ENCODE assay signal across 22 cellular contexts in the genomic region with DNA sequence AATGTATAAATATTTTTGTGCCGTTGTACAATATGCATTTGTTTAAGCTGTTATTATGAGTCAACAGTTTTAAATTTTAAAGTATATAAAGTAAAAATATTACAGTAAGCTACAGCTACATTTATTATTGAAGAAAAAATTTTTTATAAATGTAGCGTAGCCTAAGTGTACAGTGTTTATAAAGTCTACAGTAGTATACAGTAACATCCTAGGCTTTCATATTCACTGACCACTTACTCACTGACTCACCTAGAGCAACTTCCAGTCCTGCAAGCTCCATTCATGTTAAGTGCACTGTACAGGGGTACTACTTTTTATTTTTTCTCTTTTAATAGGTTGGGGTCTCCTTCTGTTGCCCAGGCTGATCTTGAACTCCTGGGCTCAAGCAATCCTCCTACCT. TPM values are rescaled to one million over a fixed set of nuclear protein-coding genes. Genes with fewer than 3 reads are reported as not detected.
A peak's percentile ranks its signal among the peaks of the same experiment; 100 is the strongest.
DNase-seq lines count a peak whose midpoint lies in the region; ATAC-seq, FAIRE-seq and TF ChIP-seq lines count a peak whose summit lies in the region.
"Had no signal": no experiment of that assay in that cellular context is flagged by ENCODE, and none has a peak within 500 bp of the region (broad histone marks: within the 10 kb centered on the region; RNA-seq: fewer than 3 reads in every experiment).

No MANE protein-coding gene starts in this region.

- POLR2A ChIA-PET in IMR-90 (lab: Charles Lee; ENCODE audit: unreplicated experiment), result no interaction called here
- POLR2A ChIA-PET in activated CD4-positive, alpha-beta T cell treated with anti-CD3 and anti-CD28 coated beads, Interleukin-2, amount 10 ng/mL, durations not matched to agents 7 days and 5 days (lab: Charles Lee), result no interaction called here

- ATAC-seq in IMR-90 (ENCODE audit: low read depth) (peak; percentile 83), left colon (peak; percentile 8), HG03108 (IDR thresholded peaks at IDR 0.05; ENCODE audit: unreplicated experiment) (no peak)
- ATAC-seq: HCT116 had no signal

- H3K23ac ChIP-seq in IMR-90 (ENCODE audit: low read depth, low read length), result no peak overlapping the region

- TF ChIP-seq POLR2A in IMR-90 (IDR thresholded peaks at IDR 0.05; ENCODE audit: low read depth, low read length), result no peak

- H3K4me3 ChIP-seq in IMR-90 (ENCODE audit: insufficient read depth, low read depth, low read length), result no peak overlapping the region

- H3K9ac ChIP-seq in IMR-90 (ENCODE audit: low read depth, low read length), result no peak overlapping the region

- peaks cover 21% of the 10 kb centered on the region for H3K4me1 Mint-ChIP-seq in progenitor cell of endocrine pancreas (ENCODE audit: low read depth)
- no peaks in the 10 kb centered on the region for H3K4me1 Mint-ChIP-seq in activated CD4-positive, alpha-beta T cell treated with anti-CD3 and anti-CD28 coated beads, Interleukin-2, amount 10 ng/mL, durations not matched to agents 7 days and 5 days

- no peaks in the 10 kb centered on the region for H3K27me3 Mint-ChIP-seq in progenitor cell of endocrine pancreas
- no peaks in the 10 kb centered on the region for H3K27me3 Mint-ChIP-seq in activated CD4-positive, alpha-beta T cell treated with anti-CD3 and anti-CD28 coated beads, Interleukin-2, amount 10 ng/mL, durations not matched to agents 7 days and 5 days
- H3K27me3 Mint-ChIP-seq: CD4-positive, CD25-positive, alpha-beta regulatory T cell; CD8-positive, alpha-beta memory T cell; IgD-negative memory B cell had no signal

- H3K79me1 ChIP-seq in IMR-90 (ENCODE audit: low read depth in 1 of 2, low read length in 2 of 2), result peaks cover 6 to 7% of the 10 kb centered on the region in 2 experiments; a peak in 3 of 4 replicates

- H4K20me1 ChIP-seq in IMR-90 (ENCODE audit: insufficient read depth, low read length), result peaks cover 4% of the 10 kb centered on the region; the same call in 1 of the 2 replicates

- no peaks in the 10 kb centered on the region; the same call in 1 of the 2 replicates for H3K9me1 ChIP-seq in IMR-90 (ENCODE audit: insufficient read depth, low read length)

- peaks cover 9% of the 10 kb centered on the region for H3K36me3 Mint-ChIP-seq in progenitor cell of endocrine pancreas (ENCODE audit: insufficient read depth)
- peaks cover 4% of the 10 kb centered on the region for H3K36me3 Mint-ChIP-seq in activated CD4-positive, alpha-beta T cell treated with anti-CD3 and anti-CD28 coated beads, Interleukin-2, amount 10 ng/mL, durations not matched to agents 7 days and 5 days (ENCODE audit: low read depth)

- CTCF ChIA-PET in IMR-90 (lab: Yijun Ruan, JAX), result interaction anchor here (1.4 kb wide), 1 partner anchor 11 kb away, joined by 3 read pairs; no protein-coding TSS in a partner anchor
- CTCF ChIA-PET in activated CD4-positive, alpha-beta T cell treated with anti-CD3 and anti-CD28 coated beads, Interleukin-2, amount 10 ng/mL, durations not matched to agents 7 days and 5 days (lab: Charles Lee), result interaction anchor here (1.2 to 2.2 kb wide), 2 partner anchors 10 to 13 kb away, joined by 3 to 6 read pairs; no protein-coding TSS in a partner anchor

- no peak overlapping the region for H3K4me3 Mint-ChIP-seq in progenitor cell of endocrine pancreas (ENCODE audit: low read depth)
- H3K4me3 Mint-ChIP-seq in activated CD4-positive, alpha-beta T cell treated with anti-CD3 and anti-CD28 coated beads, Interleukin-2, amount 10 ng/mL, durations not matched to agents 7 days and 5 days, result no peak overlapping the region
- H3K4me3 Mint-ChIP-seq: CD4-positive, CD25-positive, alpha-beta regulatory T cell; CD8-positive, alpha-beta memory T cell; HFFc6; IgD-negative memory B cell had no signal

- H4K8ac ChIP-seq in IMR-90 (ENCODE audit: low read depth in 2 of 2, low read length in 2 of 2), result no peak overlapping the region

- H2BK120ac ChIP-seq in IMR-90 (ENCODE audit: low read depth, low read length), result no peak overlapping the region

- H3K4ac ChIP-seq in IMR-90 (ENCODE audit: low read depth, low read length), result no peak overlapping the region

- no peak overlapping the region for H3K18ac ChIP-seq in IMR-90 (ENCODE audit: low read depth, low read length)

- TF ChIP-seq CTCF in IMR-90 (conservative IDR thresholded peaks at IDR 0.05; ENCODE audit: low read depth, low read length) (no peak), progenitor cell of endocrine pancreas (IDR thresholded peaks at IDR 0.05; ENCODE audit: unreplicated experiment) (no peak)

- peaks cover 11% of the 10 kb centered on the region for H3K9me3 Mint-ChIP-seq in progenitor cell of endocrine pancreas (ENCODE audit: low read depth)
- H3K9me3 Mint-ChIP-seq in activated CD4-positive, alpha-beta T cell treated with anti-CD3 and anti-CD28 coated beads, Interleukin-2, amount 10 ng/mL, durations not matched to agents 7 days and 5 days, result peaks cover 6% of the 10 kb centered on the region

- WGBS in IMR-90 (ENCODE audit: extremely low coverage in 2 of 2, insufficient read length in 1 of 2), 2 experiments, result no CpG with 5 or more reads among the region's 2 CpGs

- TF ChIP-seq RAD21 in IMR-90 (IDR thresholded peaks at IDR 0.05; ENCODE audit: low read length), result no peak

- H2BK5ac ChIP-seq in IMR-90 (ENCODE audit: low read depth, low read length, poor library complexity, severe bottlenecking), result no peak overlapping the region

- peak; percentile 52 for DNase-seq in IMR-90
- DNase-seq in left colon, result no peak
- DNase-seq in progenitor cell of endocrine pancreas (ENCODE audit: low spot score, unreplicated experiment), result no peak
- no peak for DNase-seq in activated CD4-positive, alpha-beta T cell treated with anti-CD3 and anti-CD28 coated beads, Interleukin-2, amount 10 ng/mL, durations not matched to agents 7 days and 5 days
- DNase-seq in NCI-H226, result no peak
- DNase-seq: 8988T; ACHN; BE2C; C1 segment of cervical spinal cord; CD4-positive, CD25-positive, alpha-beta regulatory T cell; CD8-positive, alpha-beta memory T cell; DMS153; DMS79; GF-D8; GOT3; H7; HFFc6 had no signal

- BruUV-seq in IMR-90 (replicated peaks; lab: Mats Ljungman, UMichigan), result no TSS peak

- H4K5ac ChIP-seq in IMR-90 (ENCODE audit: low read depth, low read length), result no peak overlapping the region

- H3K9me3 ChIP-seq in IMR-90 (ENCODE audit: control insufficient read depth, insufficient read depth, low read length), result peaks cover 4% of the 10 kb centered on the region

- H3K4me2 ChIP-seq in IMR-90 (ENCODE audit: low read depth, low read length), result no peak overlapping the region

- H3K14ac ChIP-seq in IMR-90 (replicated peaks; ENCODE audit: low read depth, low read length), result no peak overlapping the region

- H2BK15ac ChIP-seq in IMR-90 (ENCODE audit: low read depth, low read length), result no peak overlapping the region

- in situ Hi-C loops in IMR-90 (cut with MboI; ENCODE audit: low sequenced_read_pairs), result no loop called here

- H3K27me3 ChIP-seq in IMR-90 (ENCODE audit: control insufficient read depth, insufficient read depth, low read length), result no peaks in the 10 kb centered on the region
- H3K27me3 ChIP-seq: BE2C had no signal

- H2BK20ac ChIP-seq in IMR-90 (ENCODE audit: low read depth, low read length), result no peak overlapping the region

- intact Hi-C loops in IMR-90 (cut with micrococcal nuclease), result no loop called here
- intact Hi-C loops in left colon (cut with DNase I, micrococcal nuclease), result no loop called here

- no peak overlapping the region for H3K27ac ChIP-seq in IMR-90 (ENCODE audit: insufficient read depth, low read length)

- H2AFZ ChIP-seq in IMR-90 (replicated peaks; ENCODE audit: low read length, poor library complexity), result no peak overlapping the region

- no peak overlapping the region for H4K91ac ChIP-seq in IMR-90 (ENCODE audit: insufficient read depth, low read depth, low read length)

- H3K4me1 ChIP-seq in IMR-90 (ENCODE audit: control insufficient read depth, insufficient read depth, low read length), result peaks cover 8% of the 10 kb centered on the region
- H3K4me1 ChIP-seq: BE2C had no signal

- dilution Hi-C loops in IMR-90 (cut with HindIII; ENCODE audit: low sequenced_read_pairs, unreplicated experiment), result no loop called here

- H2AK5ac ChIP-seq in IMR-90 (ENCODE audit: low read depth, low read length), result no peak overlapping the region

- H3K27ac Mint-ChIP-seq in progenitor cell of endocrine pancreas, result peak overlapping the region; percentile 33
- no peak overlapping the region for H3K27ac Mint-ChIP-seq in activated CD4-positive, alpha-beta T cell treated with anti-CD3 and anti-CD28 coated beads, Interleukin-2, amount 10 ng/mL, durations not matched to agents 7 days and 5 days
- H3K27ac Mint-ChIP-seq: CD4-positive, CD25-positive, alpha-beta regulatory T cell; CD8-positive, alpha-beta memory T cell; HFFc6; IgD-negative memory B cell had no signal

- peak; percentile 23 for FAIRE-seq in A204.1 (lab: Jason Lieb, UNC)
- FAIRE-seq: HTR-8/SVneo had no signal

- no peak overlapping the region for H2AK9ac ChIP-seq in IMR-90 (replicated peaks; ENCODE audit: low read depth, low read length, poor library complexity)

- no peaks in the 10 kb centered on the region for H3K36me3 ChIP-seq in IMR-90 (ENCODE audit: control insufficient read depth, insufficient read depth, low read length)
- H3K36me3 ChIP-seq: BE2C had no signal

- no peak overlapping the region for H3K56ac ChIP-seq in IMR-90 (ENCODE audit: extremely low read depth, insufficient read depth, low read length)

TF ChIP-seq in IMR-90, 13 proteins besides CTCF, POLR2A, EP300 and RAD21 (continues in another document):
- TF ChIP-seq CHD1 (IDR thresholded peaks at IDR 0.05; ENCODE audit: low read depth, low read length) (no peak), MAZ (IDR thresholded peaks at IDR 0.05; ENCODE audit: borderline replicate concordance, low read depth, low read length) (no peak), RCOR1 (IDR thresholded peaks at IDR 0.05; ENCODE audit: insufficient replicate concordance, low read length) (no peak)
- TF ChIP-seq, protein P1, sequence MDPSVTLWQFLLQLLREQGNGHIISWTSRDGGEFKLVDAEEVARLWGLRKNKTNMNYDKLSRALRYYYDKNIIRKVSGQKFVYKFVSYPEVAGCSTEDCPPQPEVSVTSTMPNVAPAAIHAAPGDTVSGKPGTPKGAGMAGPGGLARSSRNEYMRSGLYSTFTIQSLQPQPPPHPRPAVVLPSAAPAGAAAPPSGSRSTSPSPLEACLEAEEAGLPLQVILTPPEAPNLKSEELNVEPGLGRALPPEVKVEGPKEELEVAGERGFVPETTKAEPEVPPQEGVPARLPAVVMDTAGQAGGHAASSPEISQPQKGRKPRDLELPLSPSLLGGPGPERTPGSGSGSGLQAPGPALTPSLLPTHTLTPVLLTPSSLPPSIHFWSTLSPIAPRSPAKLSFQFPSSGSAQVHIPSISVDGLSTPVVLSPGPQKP (IDR thresholded peaks at IDR 0.05; ENCODE audit: borderline replicate concordance, low read depth, low read length), result no peak

RNA-seq across cellular contexts. Expression of a gene that starts 30.6 kb away (rescaled TPM):
- total RNA-seq in IMR-90 (2012; rRNA removed) (56.1 and 61.4 TPM in 2 replicates), left colon (10 to 100 TPM; 29.9 to 33.0 TPM), progenitor cell of endocrine pancreas (26.0 and 26.7 TPM in 2 replicates)
- polyA plus RNA-seq in IMR-90 (2012; rRNA removed), result 66.0 and 80.7 TPM in 2 replicates
- polyA plus RNA-seq in IMR-90 (2012; cell fraction: cytosol; rRNA removed), result 76.2 and 95.1 TPM in 2 replicates
- polyA plus RNA-seq in IMR-90 (2012; cell fraction: nucleus; rRNA removed; ENCODE audit: low replicate concordance), result 22.3 and 55.0 TPM in 2 replicates
- 1 to 10 TPM; 9.4 to 9.7 TPM for total RNA-seq in activated CD4-positive, alpha-beta T cell treated with anti-CD3 and anti-CD28 coated beads, Interleukin-2, amount 10 ng/mL, durations not matched to agents 7 days and 5 days
